In genomic region chr10:133310399-133310755, GRCh38 we compare ENCODE assay signal across 25 cellular contexts. TPM values are rescaled to one million over a fixed set of nuclear protein-coding genes. Genes with fewer than 3 reads are reported as not detected.
DNase-seq lines count a peak whose midpoint lies in the region; ATAC-seq and TF ChIP-seq lines count a peak whose summit lies in the region.
"Had no signal": no experiment of that assay in that cellular context is flagged by ENCODE, and none has a peak within 500 bp of the region (broad histone marks: within the 10 kb centered on the region; RNA-seq: fewer than 3 reads in every experiment).

No MANE protein-coding gene starts in this region.

- H3K27me3 ChIP-seq in mesenchymal stem cell (ENCODE audit: control insufficient read depth in 1 of 2, insufficient read depth in 1 of 2, low read length in 2 of 2) (no peaks in the 10 kb centered on the region), MG63 (no peaks in the 10 kb centered on the region)
- H3K27me3 ChIP-seq: cardiac muscle cell, left lung, SJCRH30 had no signal

- no peak overlapping the region for H3K9ac ChIP-seq in mesenchymal stem cell (ENCODE audit: low read length)

- peak overlapping the region; percentile 92; the same call in 1 of the 2 replicates for H3K27ac ChIP-seq in RWPE1
- no peak overlapping the region for H3K27ac ChIP-seq in mesenchymal stem cell (ENCODE audit: low read length, poor library complexity, severe bottlenecking)
- no peak overlapping the region for H3K27ac ChIP-seq in coronary artery
- H3K27ac ChIP-seq: cardiac muscle cell, left lung, SJCRH30, skin epidermis had no signal

- H3K27ac Mint-ChIP-seq in natural killer cell, result no peak overlapping the region
- H3K27ac Mint-ChIP-seq in natural killer cell treated with Interleukin-12 subunit alpha and Interleukin-12 subunit beta and Interleukin-15 and Interleukin-18, amount 100 ng/mL, for 72 hours, result no peak overlapping the region

- peaks cover 23 to 30% of the 10 kb centered on the region in 2 donors for H3K4me1 Mint-ChIP-seq in natural killer cell
- H3K4me1 Mint-ChIP-seq in natural killer cell treated with Interleukin-12 subunit alpha and Interleukin-12 subunit beta and Interleukin-15 and Interleukin-18, amount 100 ng/mL, for 72 hours (ENCODE audit: low read depth in 2 of 2), result peaks cover 17 to 22% of the 10 kb centered on the region in 2 donors

- no peak overlapping the region for H2BK120ac ChIP-seq in mesenchymal stem cell (ENCODE audit: low read depth, low read length)

- POLR2A ChIA-PET in RWPE1 (lab: Yijun Ruan, JAX; ENCODE audit: low non-redundant PET), result no interaction called here

- H3K4me2 ChIP-seq in mesenchymal stem cell (ENCODE audit: low read length, poor library complexity, severe bottlenecking), result no peak overlapping the region

- no peak overlapping the region for H3K18ac ChIP-seq in mesenchymal stem cell (ENCODE audit: low read depth in 1 of 2, low read length in 2 of 2)

- peak overlapping the region; percentile 18 for H4K91ac ChIP-seq in mesenchymal stem cell (ENCODE audit: low read length)

- 97% methylated on average over 16 of the region's 16 CpGs for WGBS in mesenchymal stem cell

- no peaks in the 10 kb centered on the region for H3K36me3 Mint-ChIP-seq in natural killer cell
- no peaks in the 10 kb centered on the region for H3K36me3 Mint-ChIP-seq in natural killer cell treated with Interleukin-12 subunit alpha and Interleukin-12 subunit beta and Interleukin-15 and Interleukin-18, amount 100 ng/mL, for 72 hours

- peaks cover 26% of the 10 kb centered on the region for H3K4me1 ChIP-seq in mesenchymal stem cell (ENCODE audit: control insufficient read depth, insufficient read depth, low read depth, low read length)
- H3K4me1 ChIP-seq: SJCRH30 had no signal

- H3K23ac ChIP-seq in mesenchymal stem cell (ENCODE audit: low read length in 2 of 2), result no peak overlapping the region

- H3K4me3 ChIP-seq in mesenchymal stem cell (ENCODE audit: insufficient read depth in 1 of 2, low read depth in 1 of 2, low read length in 2 of 2) (no peak overlapping the region), coronary artery (no peak overlapping the region), MG63 (no peak overlapping the region)
- H3K4me3 ChIP-seq: cardiac muscle cell, left lung, SJCRH30, skin epidermis had no signal

- H2AFZ ChIP-seq in mesenchymal stem cell (ENCODE audit: low read depth, low read length), result no peak overlapping the region

- peaks cover 19% of the 10 kb centered on the region for H3K79me1 ChIP-seq in mesenchymal stem cell (replicated peaks; ENCODE audit: low read length, poor library complexity, severe bottlenecking)

- ATAC-seq in natural killer cell, result no peak
- ATAC-seq in natural killer cell treated with Interleukin-12 subunit alpha and Interleukin-12 subunit beta and Interleukin-15 and Interleukin-18, amount 100 ng/mL, for 72 hours, result no peak
- ATAC-seq in GM19455 (IDR thresholded peaks at IDR 0.05; ENCODE audit: unreplicated experiment), result no peak
- ATAC-seq: left lung; stimulated activated naive B cell treated with anti-CD40 and anti-IgM and Interleukin-4, amounts not matched to agents 10 μg/mL and 1 μg/mL and 100 μg/mL, for 72 hours had no signal

- intact Hi-C loops in natural killer cell (cut with micrococcal nuclease), result no loop called here

- H4K8ac ChIP-seq in mesenchymal stem cell (ENCODE audit: low read length), result no peak overlapping the region

- H2BK15ac ChIP-seq in mesenchymal stem cell (ENCODE audit: low read depth, poor library complexity, severe bottlenecking), result no peak overlapping the region

- H3K9me3 Mint-ChIP-seq in natural killer cell, result no peaks in the 10 kb centered on the region
- H3K9me3 Mint-ChIP-seq in natural killer cell treated with Interleukin-12 subunit alpha and Interleukin-12 subunit beta and Interleukin-15 and Interleukin-18, amount 100 ng/mL, for 72 hours, result no peaks in the 10 kb centered on the region
- H3K9me3 Mint-ChIP-seq: stimulated activated naive B cell treated with anti-CD40 and anti-IgM and Interleukin-4, amounts not matched to agents 10 μg/mL and 1 μg/mL and 100 μg/mL, for 72 hours had no signal

- TF ChIP-seq CTCF in natural killer cell (IDR thresholded peaks at IDR 0.05) (no peak), RWPE1 (conservative IDR thresholded peaks at IDR 0.05; ENCODE audit: low read depth) (no peak), coronary artery (IDR thresholded peaks at IDR 0.05) (no peak)

- H2AK5ac ChIP-seq in mesenchymal stem cell (ENCODE audit: low read length, severe bottlenecking), result no peak overlapping the region

- CTCF ChIA-PET in RWPE1 (lab: Yijun Ruan, JAX), result no interaction called here

- H2BK5ac ChIP-seq in mesenchymal stem cell (ENCODE audit: low read depth, low read length, poor library complexity, severe bottlenecking), result no peak overlapping the region

- no peak for DNase-seq in natural killer cell
- DNase-seq in natural killer cell treated with Interleukin-12 subunit alpha and Interleukin-12 subunit beta and Interleukin-15 and Interleukin-18, amount 100 ng/mL, for 72 hours (ENCODE audit: low spot score), result no peak
- DNase-seq in RWPE1 (ENCODE audit: low spot score), result no peak
- no peak for DNase-seq in mesenchymal stem cell
- DNase-seq in coronary artery (ENCODE audit: low spot score), result no peak
- no peak for DNase-seq in MG63
- DNase-seq in retina, result no peak
- DNase-seq: activated gamma-delta T cell treated with Interleukin-2 at 50 U/mL for 16 hours; amniotic stem cell; dermis blood vessel endothelial cell; head of caudate nucleus; Kasumi-1; midbrain; NCI-H446; SJCRH30; stimulated activated CD4-positive, alpha-beta T cell treated with anti-CD3 and anti-CD28 coated beads, Interleukin-2, amount 100 ng/mL, for 24 hours; stimulated activated naive B cell treated with anti-CD40 and anti-IgM and Interleukin-4, amounts not matched to agents 10 μg/mL and 1 μg/mL and 100 μg/mL, for 72 hours had no signal

- H3K9me3 ChIP-seq in mesenchymal stem cell (ENCODE audit: control insufficient read depth, low read length) (no peaks in the 10 kb centered on the region), MG63 (no peaks in the 10 kb centered on the region)
- H3K9me3 ChIP-seq: left lung, SJCRH30 had no signal

- no peak overlapping the region for H3K4ac ChIP-seq in mesenchymal stem cell (ENCODE audit: low read depth in 1 of 2, low read length in 2 of 2)

- H3K14ac ChIP-seq in mesenchymal stem cell (ENCODE audit: low read length in 2 of 2), result no peak overlapping the region

- no peak overlapping the region for H2BK12ac ChIP-seq in mesenchymal stem cell (ENCODE audit: low read length in 2 of 2)

- no peaks in the 10 kb centered on the region for H3K27me3 Mint-ChIP-seq in natural killer cell (ENCODE audit: low read depth in 2 of 2)
- H3K27me3 Mint-ChIP-seq in natural killer cell treated with Interleukin-12 subunit alpha and Interleukin-12 subunit beta and Interleukin-15 and Interleukin-18, amount 100 ng/mL, for 72 hours, result no peaks in the 10 kb centered on the region
- H3K27me3 Mint-ChIP-seq: stimulated activated naive B cell treated with anti-CD40 and anti-IgM and Interleukin-4, amounts not matched to agents 10 μg/mL and 1 μg/mL and 100 μg/mL, for 72 hours had no signal

- H3K4me3 Mint-ChIP-seq in natural killer cell, result peak overlapping the region; percentile 28
- no peak overlapping the region for H3K4me3 Mint-ChIP-seq in natural killer cell treated with Interleukin-12 subunit alpha and Interleukin-12 subunit beta and Interleukin-15 and Interleukin-18, amount 100 ng/mL, for 72 hours

- H3K36me3 ChIP-seq in mesenchymal stem cell (ENCODE audit: control insufficient read depth in 1 of 2, insufficient read depth in 2 of 2, low read depth in 1 of 2, low read length in 2 of 2) (peaks cover 35 to 50% of the 10 kb centered on the region in 2 experiments), MG63 (peaks cover 16% of the 10 kb centered on the region)

RNA-seq across cellular contexts. Expression of gene ZNF511, which starts 1.7 kb away (rescaled TPM):
- total RNA-seq in natural killer cell, result 10 to 100 TPM; 28.1 to 39.0 (median 32.4) TPM
- total RNA-seq in natural killer cell treated with Interleukin-12 subunit alpha and Interleukin-12 subunit beta and Interleukin-15 and Interleukin-18, amount 100 ng/mL, for 72 hours, result 10 to 100 TPM; 38.1 to 73.2 TPM
- 17.8 TPM for polyA plus RNA-seq in mesenchymal stem cell (2013, experiment 1 of 2)
- 17.9 TPM for polyA plus RNA-seq in mesenchymal stem cell (2013, experiment 2 of 2)
- 42.0 and 75.7 TPM in 2 replicates for total RNA-seq in MG63 (2014; rRNA removed; shearing (Covaris generic); ENCODE audit: low replicate concordance)

RNA-seq across cellular contexts. Expression of gene TUBGCP2, which starts 1.7 kb away (rescaled TPM):
- 10 to 100 TPM; 74.3 to 81.8 (median 78.7) TPM for total RNA-seq in natural killer cell
- total RNA-seq in natural killer cell treated with Interleukin-12 subunit alpha and Interleukin-12 subunit beta and Interleukin-15 and Interleukin-18, amount 100 ng/mL, for 72 hours, result 10 to 100 TPM; 53.3 to 58.2 TPM
- polyA plus RNA-seq in mesenchymal stem cell (2013, experiment 1 of 2), result 36.2 TPM
- 35.4 TPM for polyA plus RNA-seq in mesenchymal stem cell (2013, experiment 2 of 2)
- 58.6 and 80.8 TPM in 2 replicates for total RNA-seq in MG63 (2014; rRNA removed; shearing (Covaris generic); ENCODE audit: low replicate concordance)

RNA-seq across cellular contexts. Expression of gene CALY, which starts 26.3 kb away (rescaled TPM):
- total RNA-seq in natural killer cell, result not detected
- not detected for total RNA-seq in natural killer cell treated with Interleukin-12 subunit alpha and Interleukin-12 subunit beta and Interleukin-15 and Interleukin-18, amount 100 ng/mL, for 72 hours
- polyA plus RNA-seq in mesenchymal stem cell (2013, experiment 1 of 2), result 0.54 TPM
- polyA plus RNA-seq in mesenchymal stem cell (2013, experiment 2 of 2), result 0.47 TPM
- total RNA-seq in MG63 (2014; rRNA removed; shearing (Covaris generic); ENCODE audit: low replicate concordance), result not detected in 2 replicates
- total RNA-seq: Daoy; dermis blood vessel endothelial cell; left lung; pulmonary artery endothelial cell; SJCRH30; T-helper 2 cell treated with Interferon-gamma antibody and Interleukin-4, amounts not matched to agents 100 ng/mL and 5 ng/mL, for 36 hours had no signal

RNA-seq across cellular contexts. Expression of gene ADAM8, which starts 33.7 kb away (rescaled TPM):
- 100 to 1,000 TPM; 357 to 682 (median 425) TPM for total RNA-seq in natural killer cell
- 100 to 1,000 TPM; 202 to 211 TPM for total RNA-seq in natural killer cell treated with Interleukin-12 subunit alpha and Interleukin-12 subunit beta and Interleukin-15 and Interleukin-18, amount 100 ng/mL, for 72 hours
- 0.50 TPM for polyA plus RNA-seq in mesenchymal stem cell (2013, experiment 1 of 2)
- polyA plus RNA-seq in mesenchymal stem cell (2013, experiment 2 of 2), result 0.41 TPM
- 0.52 and 1.5 TPM in 2 replicates for total RNA-seq in MG63 (2014; rRNA removed; shearing (Covaris generic); ENCODE audit: low replicate concordance)

RNA-seq across cellular contexts. Expression of gene PRAP1, which starts 36.8 kb away (rescaled TPM):
- total RNA-seq in natural killer cell, result not detected
- total RNA-seq in natural killer cell treated with Interleukin-12 subunit alpha and Interleukin-12 subunit beta and Interleukin-15 and Interleukin-18, amount 100 ng/mL, for 72 hours, result not detected
- polyA plus RNA-seq in mesenchymal stem cell (2013, experiment 1 of 2), result not detected
- polyA plus RNA-seq in mesenchymal stem cell (2013, experiment 2 of 2), result not detected
- total RNA-seq in MG63 (2014; rRNA removed; shearing (Covaris generic); ENCODE audit: low replicate concordance), result not detected in 2 replicates
- total RNA-seq: Daoy; dermis blood vessel endothelial cell; left lung; pulmonary artery endothelial cell; SJCRH30; T-helper 2 cell treated with Interferon-gamma antibody and Interleukin-4, amounts not matched to agents 100 ng/mL and 5 ng/mL, for 36 hours; temporal lobe had no signal
